In genomic region chr16:4736546-4736945, GRCh38 we compare ENCODE assay signal across 25 cellular contexts. TPM values are rescaled to one million over a fixed set of nuclear protein-coding genes. Genes with fewer than 3 reads are reported as not detected.
"Had no signal": no experiment of that assay in that cellular context is flagged by ENCODE, and none has a peak within 500 bp of the region (broad histone marks: within the 10 kb centered on the region; RNA-seq: fewer than 3 reads in every experiment).

No MANE protein-coding gene starts in this region.

- H3K4me3 Mint-ChIP-seq: activated CD4-positive, alpha-beta T cell treated with anti-CD3 and anti-CD28 coated beads, Interleukin-2, amount 10 ng/mL, durations not matched to agents 7 days and 5 days; activated CD8-positive, alpha-beta T cell treated with anti-CD3 and anti-CD28 coated beads for 36 hours had no signal

- H2AFZ ChIP-seq: parathyroid adenoma had no signal

- H3K27me3 Mint-ChIP-seq: activated CD4-positive, alpha-beta T cell treated with anti-CD3 and anti-CD28 coated beads, Interleukin-2, amount 10 ng/mL, durations not matched to agents 7 days and 5 days; activated CD8-positive, alpha-beta T cell treated with anti-CD3 and anti-CD28 coated beads for 36 hours had no signal

- H3K9me3 ChIP-seq: heart left ventricle, neutrophil, stomach, suprapubic skin, tibial nerve had no signal

- H3K27me3 ChIP-seq: heart left ventricle, neutrophil, stomach, suprapubic skin, tibial nerve had no signal

- H3K4me3 ChIP-seq: heart left ventricle, stomach, suprapubic skin, tibial nerve had no signal

- H3K79me2 ChIP-seq: parathyroid adenoma had no signal

- H3K27ac ChIP-seq: heart left ventricle, neutrophil, parathyroid adenoma, stomach, suprapubic skin, tibial nerve, VCaP had no signal

- H3K27ac Mint-ChIP-seq: activated CD4-positive, alpha-beta T cell treated with anti-CD3 and anti-CD28 coated beads, Interleukin-2, amount 10 ng/mL, durations not matched to agents 7 days and 5 days; activated CD8-positive, alpha-beta T cell treated with anti-CD3 and anti-CD28 coated beads for 36 hours; activated naive CD4-positive, alpha-beta T cell treated with anti-CD3 and anti-CD28 coated beads, Interleukin-2, amount 50 U/mL, for 72 hours; activated T-helper 17 cell treated with anti-CD3 and anti-CD28 coated beads, Interleukin-2, amount 50 U/mL, for 72 hours had no signal

- DNase-seq: activated CD4-positive, alpha-beta T cell treated with anti-CD3 and anti-CD28 coated beads, Interleukin-2, amount 10 ng/mL, durations not matched to agents 7 days and 5 days; activated CD4-positive, CD25-positive, alpha-beta regulatory T cell treated with anti-CD3 and anti-CD28 coated beads, Interleukin-2, amount 50 U/mL, for 72 hours; activated CD8-positive, alpha-beta T cell treated with anti-CD3 and anti-CD28 coated beads for 36 hours; activated T-cell treated with anti-CD3 and anti-CD28 coated beads, Interleukin-2, amount 50 U/mL, for 1 hour; cerebellar nuclear complex; cortex of kidney; heart left ventricle; left cardiac atrium; stimulated activated CD4-positive, alpha-beta T cell treated with anti-CD3 and anti-CD28 coated beads, Interleukin-12 subunit alpha, Interleukin-12 subunit beta, amount 100 ng/mL, for 4 hours; stomach had no signal

- H3K36me3 ChIP-seq: heart left ventricle, neutrophil, suprapubic skin had no signal

- H3K9ac ChIP-seq: parathyroid adenoma had no signal

- ATAC-seq: activated CD8-positive, alpha-beta T cell treated with anti-CD3 and anti-CD28 coated beads for 36 hours; activated naive CD4-positive, alpha-beta T cell treated with anti-CD3 and anti-CD28 coated beads, Interleukin-2, amount 50 U/mL, for 72 hours; activated T-helper 17 cell treated with anti-CD3 and anti-CD28 coated beads, Interleukin-2, amount 50 U/mL, for 72 hours; heart left ventricle; left cardiac atrium; right cardiac atrium had no signal

- H3K9me3 Mint-ChIP-seq: activated CD4-positive, alpha-beta T cell treated with anti-CD3 and anti-CD28 coated beads, Interleukin-2, amount 10 ng/mL, durations not matched to agents 7 days and 5 days; activated CD8-positive, alpha-beta T cell treated with anti-CD3 and anti-CD28 coated beads for 36 hours; activated naive CD4-positive, alpha-beta T cell treated with anti-CD3 and anti-CD28 coated beads, Interleukin-2, amount 50 U/mL, for 72 hours; activated T-helper 17 cell treated with anti-CD3 and anti-CD28 coated beads, Interleukin-2, amount 50 U/mL, for 72 hours had no signal

RNA-seq across cellular contexts. Expression of gene DNAAF8, which starts 2.2 kb away (rescaled TPM):
- total RNA-seq: activated T-helper 17 cell treated with anti-CD3 and anti-CD28 coated beads, Interleukin-2, amount 50 U/mL, for 72 hours; epithelial cell of proximal tubule had no signal

RNA-seq across cellular contexts. Expression of gene SEPTIN12, which starts 51.6 kb away (rescaled TPM):
- total RNA-seq: activated CD4-positive, alpha-beta T cell treated with anti-CD3 and anti-CD28 coated beads, Interleukin-2, amount 10 ng/mL, durations not matched to agents 7 days and 5 days; activated CD8-positive, alpha-beta T cell treated with anti-CD3 and anti-CD28 coated beads for 36 hours; activated naive CD4-positive, alpha-beta T cell treated with anti-CD3 and anti-CD28 coated beads, Interleukin-2, amount 50 U/mL, for 72 hours; activated T-helper 17 cell treated with anti-CD3 and anti-CD28 coated beads, Interleukin-2, amount 50 U/mL, for 72 hours; bronchial epithelial cell; epithelial cell of proximal tubule; fibroblast of villous mesenchyme; left cardiac atrium; liver; pulmonary artery endothelial cell; skeletal muscle tissue; stomach; suprapubic skin; T-helper 2 cell treated with Interferon-gamma antibody and Interleukin-4, amounts not matched to agents 100 ng/mL and 5 ng/mL, for 36 hours; tibial nerve had no signal
